Comparison of ENCODE assay signal across 1 cellular context in genomic region chr2:240831594-240832204, GRCh38.
TF ChIP-seq lines count a peak whose summit lies in the region.

No MANE protein-coding gene starts in this region.

TF ChIP-seq in H1, 55 proteins besides CTCF, POLR2A, EP300 and RAD21:
- TF ChIP-seq, protein P1, sequence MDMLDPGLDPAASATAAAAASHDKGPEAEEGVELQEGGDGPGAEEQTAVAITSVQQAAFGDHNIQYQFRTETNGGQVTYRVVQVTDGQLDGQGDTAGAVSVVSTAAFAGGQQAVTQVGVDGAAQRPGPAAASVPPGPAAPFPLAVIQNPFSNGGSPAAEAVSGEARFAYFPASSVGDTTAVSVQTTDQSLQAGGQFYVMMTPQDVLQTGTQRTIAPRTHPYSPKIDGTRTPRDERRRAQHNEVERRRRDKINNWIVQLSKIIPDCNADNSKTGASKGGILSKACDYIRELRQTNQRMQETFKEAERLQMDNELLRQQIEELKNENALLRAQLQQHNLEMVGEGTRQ (IDR thresholded peaks at IDR 0.05; ENCODE audit: low read length): no peak
- TF ChIP-seq SP2 (IDR thresholded peaks at IDR 0.05; ENCODE audit: low read length) (no peak), RXRA (IDR thresholded peaks at IDR 0.05; ENCODE audit: insufficient read depth, low read depth, low read length) (no peak), MAX (IDR thresholded peaks at IDR 0.05) (peak; percentile 51; the same call in 1 of the 2 replicates), KDM4A (IDR thresholded peaks at IDR 0.05; ENCODE audit: low read depth, low read length, severe bottlenecking) (peak; percentile 72), CREB1 (IDR thresholded peaks at IDR 0.05) (peak; percentile 51; the same call in 1 of the 2 replicates), EGR1 (IDR thresholded peaks at IDR 0.05; ENCODE audit: borderline replicate concordance, low read depth, low read length) (no peak)
